In the genomic region with DNA sequence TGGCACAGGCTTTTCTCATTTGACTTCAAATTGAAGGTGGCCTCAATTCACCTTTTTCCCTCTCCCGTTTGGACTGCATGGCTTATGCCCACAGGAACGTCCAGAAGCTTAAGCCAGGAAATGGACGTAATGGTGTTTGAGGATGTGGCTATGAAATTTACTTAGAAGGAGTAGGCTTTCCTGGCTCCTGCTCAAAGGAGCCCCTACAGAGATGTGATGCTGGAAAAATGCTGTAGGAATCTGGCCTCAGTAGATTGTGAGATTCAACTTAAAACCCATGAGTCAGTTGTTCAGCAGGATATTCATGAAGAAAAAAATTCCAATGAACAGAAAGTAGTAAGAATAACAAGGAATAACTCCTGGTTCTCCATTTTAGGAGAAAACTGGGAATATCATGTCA, we compare ENCODE assay signal across 20 cellular contexts.
"Had no signal": no experiment of that assay in that cellular context is flagged by ENCODE, and none has a peak within 500 bp of the region (broad histone marks: within the 10 kb centered on the region; RNA-seq: fewer than 3 reads in every experiment).

No MANE protein-coding gene starts in this region.

- DNase-seq: cerebellar nuclear complex; dorsolateral prefrontal cortex; effector CD4-positive, alpha-beta T cell; gastrocnemius medialis; head of caudate nucleus; mesenchymal stem cell; midbrain; naive thymus-derived CD4-positive, alpha-beta T cell; stimulated activated CD4-positive, alpha-beta T cell treated with anti-CD3 and anti-CD28 coated beads, Interleukin-4, amount 100 ng/mL, for 4 hours; stimulated activated naive CD8-positive, alpha-beta T cell treated with anti-CD3 and anti-CD28 coated beads, Interleukin-15, Interleukin-2, amounts not matched to agents 100 U/mL and 50 U/mL, for 24 hours had no signal

- H3K4me1 Mint-ChIP-seq: nephron; stimulated activated memory B cell treated with anti-CD40 and anti-IgM and Interleukin-4, amounts not matched to agents 10 μg/mL and 1 μg/mL and 100 μg/mL, for 72 hours had no signal

- H3K4me3 Mint-ChIP-seq: naive thymus-derived CD4-positive, alpha-beta T cell; nephron; neural progenitor cell; stimulated activated memory B cell treated with anti-CD40 and anti-IgM and Interleukin-4, amounts not matched to agents 10 μg/mL and 1 μg/mL and 100 μg/mL, for 72 hours; type B pancreatic cell had no signal

- H3K4me2 ChIP-seq: neural progenitor cell had no signal

- H3K36me3 Mint-ChIP-seq: neural progenitor cell; stimulated activated memory B cell treated with anti-CD40 and anti-IgM and Interleukin-4, amounts not matched to agents 10 μg/mL and 1 μg/mL and 100 μg/mL, for 72 hours; type B pancreatic cell had no signal

- H3K9ac ChIP-seq: neural progenitor cell had no signal

- H3K4me1 ChIP-seq: gastrocnemius medialis, prostate gland, right atrium auricular region, suprapubic skin had no signal

- H3K4me3 ChIP-seq: dorsolateral prefrontal cortex, gastrocnemius medialis, lung, neural progenitor cell, prostate gland, right atrium auricular region, suprapubic skin had no signal

- H3K36me3 ChIP-seq: gastrocnemius medialis, neural progenitor cell, prostate gland, right atrium auricular region, suprapubic skin had no signal

- H3K9me3 Mint-ChIP-seq: nephron had no signal

- ATAC-seq: gastrocnemius medialis; left lobe of liver; naive thymus-derived CD4-positive, alpha-beta T cell; sciatic nerve; stimulated activated memory B cell treated with anti-CD40 and anti-IgM and Interleukin-4, amounts not matched to agents 10 μg/mL and 1 μg/mL and 100 μg/mL, for 72 hours; stimulated activated naive CD8-positive, alpha-beta T cell treated with anti-CD3 and anti-CD28 coated beads, Interleukin-15, Interleukin-2, amounts not matched to agents 100 U/mL and 50 U/mL, for 24 hours had no signal

- H3K27ac ChIP-seq: dorsolateral prefrontal cortex, gastrocnemius medialis, neural progenitor cell, prostate gland, right atrium auricular region, suprapubic skin had no signal

- H2AFZ ChIP-seq: neural progenitor cell had no signal

- H3K9me3 ChIP-seq: gastrocnemius medialis, prostate gland, right atrium auricular region, suprapubic skin had no signal

- H3K27ac Mint-ChIP-seq: naive thymus-derived CD4-positive, alpha-beta T cell; nephron; neural progenitor cell; stimulated activated memory B cell treated with anti-CD40 and anti-IgM and Interleukin-4, amounts not matched to agents 10 μg/mL and 1 μg/mL and 100 μg/mL, for 72 hours; type B pancreatic cell had no signal

- H3K27me3 ChIP-seq: gastrocnemius medialis, neural progenitor cell, right atrium auricular region had no signal

- H3K27me3 Mint-ChIP-seq: stimulated activated memory B cell treated with anti-CD40 and anti-IgM and Interleukin-4, amounts not matched to agents 10 μg/mL and 1 μg/mL and 100 μg/mL, for 72 hours had no signal
